In genomic region chr6:69812746-69813427, GRCh38 we compare ENCODE assay signal across 13 cellular contexts. TPM values are rescaled to one million over a fixed set of nuclear protein-coding genes. Genes with fewer than 3 reads are reported as not detected.
DNase-seq lines count a peak whose midpoint lies in the region; ATAC-seq and TF ChIP-seq lines count a peak whose summit lies in the region.
"Had no signal": no experiment of that assay in that cellular context is flagged by ENCODE, and none has a peak within 500 bp of the region (broad histone marks: within the 10 kb centered on the region; RNA-seq: fewer than 3 reads in every experiment).

No MANE protein-coding gene starts in this region.

- TF ChIP-seq POLR2A in spleen (IDR thresholded peaks at IDR 0.05), result no peak

- DNase-seq in activated CD4-positive, alpha-beta T cell treated with anti-CD3 and anti-CD28 coated beads, Interleukin-2, amount 10 ng/mL, durations not matched to agents 7 days and 5 days, result no peak
- no peak for DNase-seq in activated CD4-positive, alpha-beta T cell treated with anti-CD3 and anti-CD28 coated beads, Interleukin-2, amount 50 U/mL, for 48 hours
- DNase-seq in KG1 (lab: John Stamatoyannopoulos, UW), result peak; percentile 36
- no peak for DNase-seq in activated naive CD8-positive, alpha-beta T cell treated with anti-CD3 and anti-CD28 coated beads, Interleukin-2, amount 10 ng/mL, durations not matched to agents 7 days and 5 days
- DNase-seq in spleen, result no peak
- no peak for DNase-seq in germinal center (ENCODE audit: low spot score)
- DNase-seq in NCI-H2196 (lab: John Stamatoyannopoulos, UW; ENCODE audit: unreplicated experiment), result no peak
- no peak for DNase-seq in NAMALWA (ENCODE audit: low spot score)
- DNase-seq: activated CD4-positive, CD25-positive, alpha-beta regulatory T cell treated with anti-CD3 and anti-CD28 coated beads, Interleukin-2, amount 50 U/mL, for 72 hours; DMS53; NCI-H1694; tibial artery had no signal

- POLR2A ChIA-PET in activated CD4-positive, alpha-beta T cell treated with anti-CD3 and anti-CD28 coated beads, Interleukin-2, amount 10 ng/mL, durations not matched to agents 7 days and 5 days (lab: Charles Lee), result no interaction called here
- POLR2A ChIA-PET in activated naive CD8-positive, alpha-beta T cell treated with anti-CD3 and anti-CD28 coated beads, Interleukin-2, amount 10 ng/mL, durations not matched to agents 7 days and 5 days (lab: Charles Lee), result no interaction called here

- peak overlapping the region; percentile 2 for H3K4me3 Mint-ChIP-seq in activated CD4-positive, alpha-beta T cell treated with anti-CD3 and anti-CD28 coated beads, Interleukin-2, amount 10 ng/mL, durations not matched to agents 7 days and 5 days
- peak overlapping the region; percentile 61 for H3K4me3 Mint-ChIP-seq in activated naive CD8-positive, alpha-beta T cell treated with anti-CD3 and anti-CD28 coated beads, Interleukin-2, amount 10 ng/mL, durations not matched to agents 7 days and 5 days

- H3K27ac ChIP-seq in spleen, result peak overlapping the region; percentile 41 to 82 (median 70)
- H3K27ac ChIP-seq: A549, tibial artery had no signal

- H3K36me3 Mint-ChIP-seq in activated CD4-positive, alpha-beta T cell treated with anti-CD3 and anti-CD28 coated beads, Interleukin-2, amount 10 ng/mL, durations not matched to agents 7 days and 5 days (ENCODE audit: low read depth), result peaks cover 14% of the 10 kb centered on the region
- peaks cover 14% of the 10 kb centered on the region for H3K36me3 Mint-ChIP-seq in activated naive CD8-positive, alpha-beta T cell treated with anti-CD3 and anti-CD28 coated beads, Interleukin-2, amount 10 ng/mL, durations not matched to agents 7 days and 5 days

- peaks cover 12% of the 10 kb centered on the region for H3K9me3 Mint-ChIP-seq in activated CD4-positive, alpha-beta T cell treated with anti-CD3 and anti-CD28 coated beads, Interleukin-2, amount 10 ng/mL, durations not matched to agents 7 days and 5 days
- peaks cover 8% of the 10 kb centered on the region for H3K9me3 Mint-ChIP-seq in activated naive CD8-positive, alpha-beta T cell treated with anti-CD3 and anti-CD28 coated beads, Interleukin-2, amount 10 ng/mL, durations not matched to agents 7 days and 5 days

- H3K4me3 ChIP-seq in spleen, result peak overlapping the region in 1 of 8 donors; percentile 17
- H3K4me3 ChIP-seq: A549, tibial artery had no signal

- TF ChIP-seq CTCF in spleen (IDR thresholded peaks at IDR 0.05 in 8 of 11, conservative IDR thresholded peaks at IDR 0.05 in 3 of 11), result no peak

- no peaks in the 10 kb centered on the region for H3K27me3 Mint-ChIP-seq in activated CD4-positive, alpha-beta T cell treated with anti-CD3 and anti-CD28 coated beads, Interleukin-2, amount 10 ng/mL, durations not matched to agents 7 days and 5 days
- H3K27me3 Mint-ChIP-seq in activated naive CD8-positive, alpha-beta T cell treated with anti-CD3 and anti-CD28 coated beads, Interleukin-2, amount 10 ng/mL, durations not matched to agents 7 days and 5 days, result no peaks in the 10 kb centered on the region

- intact Hi-C loops in spleen (cut with DNase I; ENCODE audit: low total_unique reads), result no loop called here

- H3K27ac Mint-ChIP-seq in activated CD4-positive, alpha-beta T cell treated with anti-CD3 and anti-CD28 coated beads, Interleukin-2, amount 10 ng/mL, durations not matched to agents 7 days and 5 days, result peak overlapping the region; percentile 88
- peak overlapping the region; percentile 78 for H3K27ac Mint-ChIP-seq in activated naive CD8-positive, alpha-beta T cell treated with anti-CD3 and anti-CD28 coated beads, Interleukin-2, amount 10 ng/mL, durations not matched to agents 7 days and 5 days

- peaks cover 61% of the 10 kb centered on the region for H3K4me1 Mint-ChIP-seq in activated CD4-positive, alpha-beta T cell treated with anti-CD3 and anti-CD28 coated beads, Interleukin-2, amount 10 ng/mL, durations not matched to agents 7 days and 5 days
- peaks cover 43% of the 10 kb centered on the region for H3K4me1 Mint-ChIP-seq in activated naive CD8-positive, alpha-beta T cell treated with anti-CD3 and anti-CD28 coated beads, Interleukin-2, amount 10 ng/mL, durations not matched to agents 7 days and 5 days

- H3K36me3 ChIP-seq in spleen, result no peaks in the 10 kb centered on the region
- H3K36me3 ChIP-seq: tibial artery had no signal

- CTCF ChIA-PET in activated CD4-positive, alpha-beta T cell treated with anti-CD3 and anti-CD28 coated beads, Interleukin-2, amount 10 ng/mL, durations not matched to agents 7 days and 5 days (lab: Charles Lee), result interaction anchor here (1.1 to 6.4 kb wide), 4 partner anchors 9 to 60 kb away, joined by 3 to 45 read pairs (median 5); partner anchors contain the start of gene LMBRD1

- H3K27me3 ChIP-seq in spleen (replicated peaks in 1 of 7), result no peaks in the 10 kb centered on the region
- H3K27me3 ChIP-seq: tibial artery had no signal

- H3K4me1 ChIP-seq in spleen, result peaks cover 16 to 51% (median 36%) of the 10 kb centered on the region in 6 donors
- H3K4me1 ChIP-seq: A549, tibial artery had no signal

- no peaks in the 10 kb centered on the region for H3K9me3 ChIP-seq in spleen
- H3K9me3 ChIP-seq: A549, tibial artery had no signal

- 46 to 57% (median 56%) methylated on average over 4 of the region's 4 CpGs for WGBS in spleen, 5 donors

- ATAC-seq in activated naive CD8-positive, alpha-beta T cell treated with anti-CD3 and anti-CD28 coated beads, Interleukin-2, amount 10 ng/mL, durations not matched to agents 7 days and 5 days (ENCODE audit: low read depth), result no peak
- ATAC-seq: A549 had no signal

RNA-seq across cellular contexts. Expression of gene LMBRD1, which starts 16.1 kb away (rescaled TPM):
- total RNA-seq in activated CD4-positive, alpha-beta T cell treated with anti-CD3 and anti-CD28 coated beads, Interleukin-2, amount 10 ng/mL, durations not matched to agents 7 days and 5 days, result 10 to 100 TPM; 23.5 to 30.5 TPM
- 10 to 100 TPM; 27.7 to 30.5 TPM for total RNA-seq in activated naive CD8-positive, alpha-beta T cell treated with anti-CD3 and anti-CD28 coated beads, Interleukin-2, amount 10 ng/mL, durations not matched to agents 7 days and 5 days
- total RNA-seq in spleen, result 10 to 100 TPM; 45.4 to 76.6 (median 63.7) TPM
- 10 to 100 TPM; 27.2 to 29.9 (median 28.9) TPM for polyA plus RNA-seq in spleen

RNA-seq across cellular contexts. Expression of gene COL19A1, which starts 53.5 kb away (rescaled TPM):
- not detected for total RNA-seq in activated CD4-positive, alpha-beta T cell treated with anti-CD3 and anti-CD28 coated beads, Interleukin-2, amount 10 ng/mL, durations not matched to agents 7 days and 5 days
- total RNA-seq in activated naive CD8-positive, alpha-beta T cell treated with anti-CD3 and anti-CD28 coated beads, Interleukin-2, amount 10 ng/mL, durations not matched to agents 7 days and 5 days, result under 1 TPM; 0.06 TPM
- total RNA-seq in spleen, result 10 to 100 TPM in 5 of 7 donors, 1 to 10 TPM in 2; 7.9 to 14.5 (median 11.7) TPM
- polyA plus RNA-seq in spleen, result 1 to 10 TPM in 1 of 3 donors, under 1 TPM in 2; 0.48 to 1.2 (median 0.64) TPM
- polyA plus RNA-seq: A549 had no signal

Comparison
In these comparisons a context has a peak if more than half of its experiments do, and no peak if none do; other contexts are left out.
1. RNA of gene COL19A1, which starts 53.5 kb away (total RNA-seq): 7.9 to 14.5 TPM in spleen; 0.06 TPM in activated naive CD8-positive, alpha-beta T cell treated with anti-CD3 and anti-CD28 coated beads, Interleukin-2, amount 10 ng/mL, durations not matched to agents 7 days and 5 days and not detected in activated CD4-positive, alpha-beta T cell treated with anti-CD3 and anti-CD28 coated beads, Interleukin-2, amount 10 ng/mL, durations not matched to agents 7 days and 5 days; every median in the first group is over 4 times any median in the second.